Comparison of ENCODE assay signal across 19 cellular contexts in genomic region chr16:29726845-29727379, GRCh38. TPM values are rescaled to one million over a fixed set of nuclear protein-coding genes. Genes with fewer than 3 reads are reported as not detected.
DNase-seq lines count a peak whose midpoint lies in the region; ATAC-seq, FAIRE-seq and TF ChIP-seq lines count a peak whose summit lies in the region.
"Had no signal": no experiment of that assay in that cellular context is flagged by ENCODE, and none has a peak within 500 bp of the region (broad histone marks: within the 10 kb centered on the region; RNA-seq: fewer than 3 reads in every experiment).

No MANE protein-coding gene starts in this region.

- H3K4me3 Mint-ChIP-seq in WTC11: no peak overlapping the region
- no peak overlapping the region for H3K4me3 Mint-ChIP-seq in CD4-positive, alpha-beta memory T cell
- H3K4me3 Mint-ChIP-seq: IgD-negative memory B cell had no signal

- 52 to 55% methylated on average over 9 of the region's 9 CpGs for WGBS in pancreas, 2 donors
- 87% methylated on average over 9 of the region's 9 CpGs for WGBS in prostate gland

- no peaks in the 10 kb centered on the region for H4K20me1 ChIP-seq in DND-41 (ENCODE audit: insufficient read depth, low read length)

- H3K9me3 ChIP-seq in DND-41 (ENCODE audit: insufficient read depth, low read length, severe bottlenecking) (no peaks in the 10 kb centered on the region), KOPT-K1 (ENCODE audit: insufficient read depth, low read length, poor library complexity, severe bottlenecking) (no peaks in the 10 kb centered on the region), pancreas (no peaks in the 10 kb centered on the region), prostate gland (no peaks in the 10 kb centered on the region)
- no peaks in the 10 kb centered on the region for H3K9me3 ChIP-seq in CD4-positive, alpha-beta memory T cell (ENCODE audit: control insufficient read depth in 1 of 2, low read length in 2 of 2)
- H3K9me3 ChIP-seq: SJCRH30 had no signal

- no peaks in the 10 kb centered on the region for H3K9me3 Mint-ChIP-seq in WTC11
- H3K9me3 Mint-ChIP-seq in CD4-positive, alpha-beta memory T cell: peaks cover 0 to 2% (median 0%) of the 10 kb centered on the region in 8 donors
- H3K9me3 Mint-ChIP-seq: IgD-negative memory B cell had no signal

- peak overlapping the region; percentile 29; the same call in 1 of the 2 replicates for H2AFZ ChIP-seq in DND-41 (ENCODE audit: low read depth, low read length)

- POLR2A ChIA-PET in WTC11 (lab: Charles Lee): no interaction called here
- POLR2A ChIA-PET in CD4-positive, alpha-beta memory T cell (lab: Charles Lee; ENCODE audit: partially characterized antibody): interaction anchor here (0.5 to 3.9 kb wide), 3 partner anchors 12 to 888 kb away, joined by 3 to 21 read pairs (median 4); partner anchors contain the start of gene KIF22

- FAIRE-seq in pancreas (lab: Jason Lieb, UNC): no peak

- TF ChIP-seq CTCF in DND-41 (IDR thresholded peaks at IDR 0.05; ENCODE audit: borderline replicate concordance, extremely low read depth, low read length, poor library complexity, severe bottlenecking) (no peak), WTC11 (IDR thresholded peaks at IDR 0.05) (no peak), pancreas (IDR thresholded peaks at IDR 0.05) (no peak), prostate gland (IDR thresholded peaks at IDR 0.05) (no peak)

- ATAC-seq in DND-41 (ENCODE audit: insufficient read depth, low read depth) (no peak), WTC11 (no peak), pancreas (peak; percentile 50 to 73 (median 64)), GM18873 (IDR thresholded peaks at IDR 0.05; ENCODE audit: low FRiP score, unreplicated experiment) (no peak), GM18909 (IDR thresholded peaks at IDR 0.05; ENCODE audit: poor library complexity, unreplicated experiment) (no peak)
- ATAC-seq: PC-3 had no signal

- no peak for TF ChIP-seq POLR2A in prostate gland (IDR thresholded peaks at IDR 0.05)

- H3K4me1 ChIP-seq in DND-41 (ENCODE audit: insufficient read depth, low read length): no peaks in the 10 kb centered on the region
- H3K4me1 ChIP-seq in pancreas: peaks cover 0 to 5% (median 0%) of the 10 kb centered on the region in 3 donors
- no peaks in the 10 kb centered on the region for H3K4me1 ChIP-seq in prostate gland (replicated peaks)
- H3K4me1 ChIP-seq in CD4-positive, alpha-beta memory T cell (ENCODE audit: insufficient read depth, low read length): peaks cover 7% of the 10 kb centered on the region
- H3K4me1 ChIP-seq: SJCRH30 had no signal

- H3K27me3 Mint-ChIP-seq in WTC11 (ENCODE audit: low read depth): no peaks in the 10 kb centered on the region
- H3K27me3 Mint-ChIP-seq in CD4-positive, alpha-beta memory T cell: no peaks in the 10 kb centered on the region
- H3K27me3 Mint-ChIP-seq: CD4-positive, CD25-positive, alpha-beta regulatory T cell; IgD-negative memory B cell had no signal

- no peaks in the 10 kb centered on the region for H3K27me3 ChIP-seq in DND-41 (ENCODE audit: insufficient read depth, low read length, poor library complexity)
- H3K27me3 ChIP-seq in pancreas: no peaks in the 10 kb centered on the region
- no peaks in the 10 kb centered on the region for H3K27me3 ChIP-seq in prostate gland (replicated peaks; ENCODE audit: insufficient read depth)
- no peaks in the 10 kb centered on the region for H3K27me3 ChIP-seq in CD4-positive, alpha-beta memory T cell (ENCODE audit: insufficient read depth, low read length)
- H3K27me3 ChIP-seq: SJCRH30 had no signal

- CTCF ChIA-PET in WTC11 (lab: Charles Lee): interaction anchor here (1.7 kb wide), 1 partner anchor 63 kb away, joined by 5 read pairs; the partner anchor contains the start of gene KIF22
- CTCF ChIA-PET in CD4-positive, alpha-beta memory T cell (lab: Charles Lee; ENCODE audit: partially characterized antibody): interaction anchor here (1.6 to 9.0 kb wide), 4 partner anchors 8 to 59 kb away, joined by 4 to 53 read pairs (median 36); no protein-coding TSS in a partner anchor

- H3K27ac ChIP-seq in DND-41 (ENCODE audit: low read length) (no peak overlapping the region), KOPT-K1 (ENCODE audit: low read depth, low read length, poor library complexity, severe bottlenecking) (peak overlapping the region; percentile 21), pancreas (no peak overlapping the region), prostate gland (peak overlapping the region in 1 of 2 donors; percentile 53)
- no peak overlapping the region for H3K27ac ChIP-seq in CD4-positive, alpha-beta memory T cell (ENCODE audit: low read depth, low read length)
- H3K27ac ChIP-seq: RWPE1, SJCRH30 had no signal

- peaks cover 65% of the 10 kb centered on the region for H3K36me3 Mint-ChIP-seq in WTC11
- no peaks in the 10 kb centered on the region for H3K36me3 Mint-ChIP-seq in CD4-positive, alpha-beta memory T cell
- H3K36me3 Mint-ChIP-seq: CD4-positive, CD25-positive, alpha-beta regulatory T cell had no signal

- H3K79me2 ChIP-seq in DND-41 (ENCODE audit: insufficient read depth, low read length): no peaks in the 10 kb centered on the region

- H3K9ac ChIP-seq in DND-41 (ENCODE audit: low read depth, low read length): no peak overlapping the region; the same call in 1 of the 2 replicates

- H3K4me3 ChIP-seq in DND-41 (ENCODE audit: low read depth in 1 of 2, low read length in 2 of 2) (no peak overlapping the region), pancreas (no peak overlapping the region), prostate gland (no peak overlapping the region)
- no peak overlapping the region for H3K4me3 ChIP-seq in CD4-positive, alpha-beta memory T cell (ENCODE audit: low read length in 2 of 2)
- H3K4me3 ChIP-seq: SJCRH30 had no signal

- intact Hi-C loops in pancreas (cut with DNase I): no loop called here
- intact Hi-C loops in prostate gland (cut with DNase I): no loop called here
- intact Hi-C loops in CD4-positive, alpha-beta memory T cell (cut with micrococcal nuclease): no loop called here

- H3K4me2 ChIP-seq in DND-41 (ENCODE audit: insufficient read depth, low read length): no peak overlapping the region

- peak overlapping the region; percentile 87 for H3K27ac Mint-ChIP-seq in WTC11
- peak overlapping the region in 2 of 7 donors; percentile 6 to 34 for H3K27ac Mint-ChIP-seq in CD4-positive, alpha-beta memory T cell
- H3K27ac Mint-ChIP-seq: CD4-positive, CD25-positive, alpha-beta regulatory T cell; IgD-negative memory B cell had no signal

- H3K36me3 ChIP-seq in DND-41 (ENCODE audit: insufficient read depth, low read length): no peaks in the 10 kb centered on the region
- H3K36me3 ChIP-seq in KOPT-K1 (ENCODE audit: insufficient read depth, low read length): no peaks in the 10 kb centered on the region
- no peaks in the 10 kb centered on the region for H3K36me3 ChIP-seq in pancreas
- no peaks in the 10 kb centered on the region for H3K36me3 ChIP-seq in prostate gland
- H3K36me3 ChIP-seq in CD4-positive, alpha-beta memory T cell (ENCODE audit: insufficient read depth, low read length): no peaks in the 10 kb centered on the region
- H3K36me3 ChIP-seq: SJCRH30 had no signal

- DNase-seq in DND-41 (no peak), WTC11 (ENCODE audit: low spot score) (no peak), pancreas (peak in 1 of 6 donors; percentile 23), prostate gland (ENCODE audit: low spot score) (no peak)
- DNase-seq in CD4-positive, alpha-beta memory T cell: no peak
- DNase-seq: CD4-positive, CD25-positive, alpha-beta regulatory T cell; DMS53; NCI-H1417; NCI-H2029; NCI-H2171 treated with DMSO at 0.1 percent for 48 hours; NCI-H446 treated with DMSO at 0.1 percent for 48 hours; PC-3; SJCRH30 had no signal

- H3K4me1 Mint-ChIP-seq in WTC11: peaks cover 36% of the 10 kb centered on the region
- H3K4me1 Mint-ChIP-seq in CD4-positive, alpha-beta memory T cell: peaks cover 14 to 22% (median 16%) of the 10 kb centered on the region in 4 donors

TF ChIP-seq in WTC11, 78 proteins besides CTCF, POLR2A, EP300 and RAD21 (continues in another document):
- no peak for TF ChIP-seq SMAD4 (CRISPR knock-in tag; IDR thresholded peaks at IDR 0.05)
- no peak for TF ChIP-seq ZNF138 (CRISPR knock-in tag; conservative IDR thresholded peaks at IDR 0.05)
- no peak for TF ChIP-seq USF1 (CRISPR knock-in tag; IDR thresholded peaks at IDR 0.05)
- TF ChIP-seq NR1H2 (CRISPR knock-in tag; IDR thresholded peaks at IDR 0.05): no peak
- TF ChIP-seq MYBL2 (CRISPR knock-in tag; IDR thresholded peaks at IDR 0.05): no peak
- TF ChIP-seq SP1 (CRISPR knock-in tag; conservative IDR thresholded peaks at IDR 0.05): no peak
- TF ChIP-seq ZNF671 (CRISPR knock-in tag; IDR thresholded peaks at IDR 0.05): no peak

RNA-seq across cellular contexts. Expression of gene C16orf54, which starts 18.9 kb away (rescaled TPM):
- total RNA-seq in WTC11 (2021): 0.09 to 0.14 TPM (median 0.11 TPM) in 3 replicates
- 1 to 10 TPM in 2 of 6 donors, under 1 TPM in 3, not detected in 1; 0.24 to 1.5 (median 0.61) TPM for total RNA-seq in pancreas
- under 1 TPM; 0.23 to 0.26 TPM for polyA plus RNA-seq in pancreas
- total RNA-seq in prostate gland: 1 to 10 TPM; 1.1 to 1.2 TPM
- total RNA-seq in CD4-positive, alpha-beta memory T cell: 100 to 1,000 TPM; 139 to 143 TPM
- polyA plus RNA-seq in CD4-positive, alpha-beta memory T cell: 10 to 100 TPM; 11.8 to 56.8 TPM
- total RNA-seq: A673, PC-3, SJCRH30 had no signal

RNA-seq across cellular contexts. Expression of gene QPRT, which starts 47.9 kb away (rescaled TPM):
- 138 to 187 TPM (median 182 TPM) in 3 replicates for total RNA-seq in WTC11 (2021)
- 10 to 100 TPM; 16.3 to 29.7 (median 19.2) TPM for total RNA-seq in pancreas
- polyA plus RNA-seq in pancreas: 10 to 100 TPM in 1 of 2 donors, 1 to 10 TPM in 1; 8.2 to 15.1 TPM
- 10 to 100 TPM in 1 of 2 donors, 1 to 10 TPM in 1; 8.3 to 11.1 TPM for total RNA-seq in prostate gland
- total RNA-seq in CD4-positive, alpha-beta memory T cell: 1 to 10 TPM in 1 of 2 experiments, under 1 TPM in 1; 0.99 to 1.1 TPM
- polyA plus RNA-seq in CD4-positive, alpha-beta memory T cell: under 1 TPM; 0.53 to 0.69 TPM
- polyA plus RNA-seq: IgD-negative memory B cell had no signal

RNA-seq across cellular contexts. Expression of gene ZG16, which starts 51.1 kb away (rescaled TPM):
- total RNA-seq in WTC11 (2021) (not detected in 3 replicates), pancreas (1 to 10 TPM in 3 of 6 donors, under 1 TPM in 3; 0.06 to 3.1 (median 1.1) TPM), prostate gland (not detected)
- polyA plus RNA-seq in pancreas: 1 to 10 TPM in 1 of 2 donors, under 1 TPM in 1; 0.52 to 2.4 TPM
- total RNA-seq in CD4-positive, alpha-beta memory T cell: not detected
- not detected for polyA plus RNA-seq in CD4-positive, alpha-beta memory T cell
- total RNA-seq: A673; CD4-positive, CD25-positive, alpha-beta regulatory T cell; PC-3; SJCRH30 had no signal
- polyA plus RNA-seq: CD4-positive, CD25-positive, alpha-beta regulatory T cell; IgD-negative memory B cell had no signal

Comparison
In these comparisons a context has a peak if more than half of its experiments do, and no peak if none do; other contexts are left out.
1. ATAC-seq: peak in pancreas (4 of 4); none in DND-41 (single experiment), WTC11 (single experiment), GM18873 (single experiment) and GM18909 (single experiment).
2. RNA of gene C16orf54, which starts 18.9 kb away (total RNA-seq): 139 to 143 TPM in CD4-positive, alpha-beta memory T cell; 1.1 to 1.2 TPM in prostate gland, 0.24 to 1.5 TPM in pancreas and 0.09 to 0.14 TPM in WTC11; every median in the first group is over 10 times any median in the second.
3. RNA of gene QPRT, which starts 47.9 kb away (total RNA-seq): 138 to 187 TPM in WTC11, 16.3 to 29.7 TPM in pancreas and 8.3 to 11.1 TPM in prostate gland; 0.99 to 1.1 TPM in CD4-positive, alpha-beta memory T cell; every median in the first group is over 4 times any median in the second.